ENCODE assay signal across 1 cellular context in the genomic region with DNA sequence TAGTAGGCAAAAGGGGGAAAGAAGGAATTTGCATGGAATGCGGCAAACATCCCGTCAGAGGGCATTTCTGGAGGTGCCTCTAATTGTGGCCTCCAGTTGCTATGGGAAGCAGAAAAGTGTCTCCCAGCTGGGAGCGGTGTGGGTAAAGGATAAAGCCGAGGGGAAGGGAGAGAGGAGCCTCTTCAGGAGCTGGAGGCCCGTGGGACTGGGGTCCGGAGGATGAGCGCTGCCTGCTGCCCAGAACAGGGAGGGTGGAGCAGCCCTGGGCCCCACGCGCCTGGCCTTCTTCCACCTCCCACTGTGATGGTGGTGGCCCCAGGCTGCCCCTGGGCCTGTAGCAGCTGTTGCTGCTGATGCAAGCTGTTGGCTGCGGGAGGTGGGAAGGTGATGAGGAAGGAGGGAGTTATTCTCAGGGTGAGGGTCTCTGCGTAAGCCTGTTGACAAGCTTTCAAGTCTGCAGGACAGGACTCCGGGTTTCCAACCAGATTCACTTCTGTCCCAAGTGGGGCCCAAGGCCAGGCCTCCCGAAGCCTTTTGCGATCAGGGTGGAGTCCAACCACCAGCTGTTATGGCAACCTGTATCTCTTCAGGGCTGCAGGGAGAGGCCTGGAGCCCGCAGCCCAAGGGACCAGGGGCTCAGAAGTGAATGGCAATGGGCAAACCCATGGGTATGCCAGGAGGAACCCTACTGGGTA.
TF ChIP-seq lines count a peak whose summit lies in the region.

No MANE protein-coding gene starts in this region.

TF ChIP-seq in HEK293, 187 proteins besides CTCF, POLR2A, EP300 and RAD21 (continued from another document):
- TF ChIP-seq SP2 (tag by site-specific recombination; IDR thresholded peaks at IDR 0.05) (no peak), ZNF677 (tag by site-specific recombination; IDR thresholded peaks at IDR 0.05) (no peak), ZNF514 (tag by site-specific recombination; IDR thresholded peaks at IDR 0.05) (no peak), BCL11A (tag by site-specific recombination; IDR thresholded peaks at IDR 0.05; ENCODE audit: low read depth) (no peak)
TF ChIP-seq in HEK293: peak in this region for 4.
